10 cellular contexts compared by ENCODE assay signal in the genomic region with DNA sequence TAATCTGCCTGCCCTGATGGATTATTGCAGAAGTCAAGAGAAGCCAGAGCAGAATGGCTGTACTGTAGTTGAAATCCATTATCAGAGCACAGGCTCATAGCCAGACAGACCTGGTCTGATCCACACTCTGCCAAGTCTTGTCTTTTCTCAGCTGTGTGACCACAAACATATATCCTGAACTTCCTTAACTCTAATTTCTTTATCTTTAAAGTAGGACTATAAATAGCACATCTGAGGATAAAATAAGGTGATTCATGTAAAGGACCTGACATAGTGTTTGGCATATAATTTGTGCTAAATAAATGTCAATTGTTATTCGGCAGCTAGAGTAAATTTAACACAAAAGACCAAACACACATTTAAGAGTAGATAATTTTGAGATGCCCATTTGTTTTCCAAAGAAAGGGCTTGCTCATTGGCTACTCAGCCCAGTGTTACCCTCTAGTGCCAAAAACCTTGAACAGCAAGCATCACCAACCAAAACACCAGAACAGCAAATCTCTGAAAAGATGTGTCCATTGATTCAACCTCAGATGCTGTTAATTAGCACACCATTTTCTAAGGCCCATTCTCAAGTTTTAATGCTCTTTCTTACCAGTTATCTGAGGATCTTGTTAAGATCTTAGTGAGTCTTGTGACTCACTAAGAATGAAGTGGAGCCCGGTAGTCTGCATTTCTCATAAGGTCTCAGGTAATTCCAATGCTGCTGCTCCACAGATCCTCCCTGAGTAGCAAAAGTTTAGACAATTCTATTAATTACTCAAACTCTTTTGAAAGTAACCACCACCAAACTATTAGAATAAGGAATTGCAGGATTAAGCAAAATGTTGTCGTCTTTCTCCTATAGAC.
DNase-seq lines count a peak whose midpoint lies in the region; ATAC-seq and TF ChIP-seq lines count a peak whose summit lies in the region.
"Had no signal": no experiment of that assay in that cellular context is flagged by ENCODE, and none has a peak within 500 bp of the region (broad histone marks: within the 10 kb centered on the region; RNA-seq: fewer than 3 reads in every experiment).

No MANE protein-coding gene starts in this region.

- no peaks in the 10 kb centered on the region for H3K27me3 Mint-ChIP-seq in activated CD4-positive, alpha-beta memory T cell treated with anti-CD3 and anti-CD28 coated beads for 36 hours
- no peaks in the 10 kb centered on the region for H3K27me3 Mint-ChIP-seq in activated T-helper 17 cell treated with anti-CD3 and anti-CD28 coated beads, Interleukin-2, amount 50 U/mL, for 72 hours

- H3K4me1 Mint-ChIP-seq in activated CD4-positive, alpha-beta memory T cell treated with anti-CD3 and anti-CD28 coated beads for 36 hours (ENCODE audit: low read depth): no peaks in the 10 kb centered on the region
- no peaks in the 10 kb centered on the region for H3K4me1 Mint-ChIP-seq in activated T-helper 17 cell treated with anti-CD3 and anti-CD28 coated beads, Interleukin-2, amount 50 U/mL, for 72 hours
- H3K4me1 Mint-ChIP-seq: activated naive CD8-positive, alpha-beta T cell treated with anti-CD3 and anti-CD28 coated beads, Interleukin-2, amount 10 ng/mL, durations not matched to agents 7 days and 5 days had no signal

- no peaks in the 10 kb centered on the region for H3K9me3 Mint-ChIP-seq in activated CD4-positive, alpha-beta memory T cell treated with anti-CD3 and anti-CD28 coated beads for 36 hours
- H3K9me3 Mint-ChIP-seq in activated T-helper 17 cell treated with anti-CD3 and anti-CD28 coated beads, Interleukin-2, amount 50 U/mL, for 72 hours: peaks cover 6% of the 10 kb centered on the region
- H3K9me3 Mint-ChIP-seq: activated naive CD8-positive, alpha-beta T cell treated with anti-CD3 and anti-CD28 coated beads, Interleukin-2, amount 10 ng/mL, durations not matched to agents 7 days and 5 days had no signal

- intact Hi-C loops in HCT116 (cut with micrococcal nuclease) (loop anchor here (10.0 kb wide), 1 partner anchor 580 kb away; no protein-coding TSS in a partner anchor), adrenal gland (cut with DNase I) (no loop called here)
- intact Hi-C loops in activated CD4-positive, alpha-beta memory T cell treated with anti-CD3 and anti-CD28 coated beads for 36 hours (cut with micrococcal nuclease): no loop called here

- no TSS peak for BruUV-seq in HCT116 (replicated peaks; lab: Mats Ljungman, UMichigan)

- DNase-seq in Ammon's horn (ENCODE audit: low spot score) (peak; percentile 49), HCT116 (ENCODE audit: low read depth, low spot score) (peak; percentile 19), adrenal gland (no peak), inferior parietal cortex (ENCODE audit: extremely low spot score) (peak; percentile 29), GM19240 (ENCODE audit: insufficient read length, low spot score) (no peak)
- no peak for DNase-seq in activated CD4-positive, alpha-beta memory T cell treated with anti-CD3 and anti-CD28 coated beads for 36 hours
- no peak for DNase-seq in stimulated activated CD8-positive, alpha-beta memory T cell treated with anti-CD3 and anti-CD28 coated beads, Interleukin-4, amount 100 ng/mL, for 48 hours
- DNase-seq: activated naive CD8-positive, alpha-beta T cell treated with anti-CD3 and anti-CD28 coated beads, Interleukin-2, amount 10 ng/mL, durations not matched to agents 7 days and 5 days had no signal

- H3K4me2 ChIP-seq in HCT116 (ENCODE audit: low read length): no peak overlapping the region

- H3K9ac ChIP-seq in HCT116 (ENCODE audit: low read length): no peak overlapping the region

- H3K36me3 ChIP-seq in HCT116 (ENCODE audit: control insufficient read depth in 1 of 2, insufficient read depth in 2 of 2, low read length in 2 of 2): no peaks in the 10 kb centered on the region
- H3K36me3 ChIP-seq in adrenal gland (replicated peaks in 1 of 2): no peaks in the 10 kb centered on the region

- no peaks in the 10 kb centered on the region for H3K9me2 ChIP-seq in HCT116 (ENCODE audit: insufficient read depth)

- H3K27ac Mint-ChIP-seq in activated CD4-positive, alpha-beta memory T cell treated with anti-CD3 and anti-CD28 coated beads for 36 hours: no peak overlapping the region
- H3K27ac Mint-ChIP-seq in activated T-helper 17 cell treated with anti-CD3 and anti-CD28 coated beads, Interleukin-2, amount 50 U/mL, for 72 hours: no peak overlapping the region
- H3K27ac Mint-ChIP-seq: activated naive CD8-positive, alpha-beta T cell treated with anti-CD3 and anti-CD28 coated beads, Interleukin-2, amount 10 ng/mL, durations not matched to agents 7 days and 5 days had no signal

- CTCF ChIA-PET in HCT116 (lab: Charles Lee): no interaction called here
- CTCF ChIA-PET in activated CD4-positive, alpha-beta memory T cell treated with anti-CD3 and anti-CD28 coated beads for 36 hours (lab: Charles Lee): no interaction called here

- 71 to 86% (median 75%) methylated on average over 3 of the region's 3 CpGs for WGBS in adrenal gland, 4 donors

- RAD21 ChIA-PET in HCT116 (lab: Charles Lee; ENCODE audit: low non-redundant PET in 1 of 2, low total read pairs in 2 of 2, uncharacterized antibody in 2 of 2, unreplicated experiment in 2 of 2): no interaction called here

- TF ChIP-seq POLR2A in HCT116 (IDR thresholded peaks at IDR 0.05; ENCODE audit: borderline replicate concordance, extremely low read depth, insufficient read depth, insufficient read length): no peak
- TF ChIP-seq POLR2A in adrenal gland (IDR thresholded peaks at IDR 0.05): no peak

- H3K9me3 ChIP-seq in HCT116 (ENCODE audit: control insufficient read depth in 1 of 2, insufficient read depth in 1 of 2, low read depth in 1 of 2, low read length in 2 of 2): no peaks in the 10 kb centered on the region
- no peaks in the 10 kb centered on the region for H3K9me3 ChIP-seq in adrenal gland (replicated peaks in 1 of 3)

- POLR2A ChIA-PET in HCT116 (lab: Charles Lee): no interaction called here
- POLR2A ChIA-PET in activated CD4-positive, alpha-beta memory T cell treated with anti-CD3 and anti-CD28 coated beads for 36 hours (lab: Charles Lee): no interaction called here

- H4K20me1 ChIP-seq in HCT116 (ENCODE audit: insufficient read depth): no peaks in the 10 kb centered on the region

- TF ChIP-seq RAD21 in HCT116 (IDR thresholded peaks at IDR 0.05; ENCODE audit: low read depth): peak; percentile 67

- TF ChIP-seq CTCF in HCT116 (IDR thresholded peaks at IDR 0.05 in 2 of 3, conservative IDR thresholded peaks at IDR 0.05 in 1 of 3; ENCODE audit: borderline replicate concordance in 1 of 3, insufficient read depth in 1 of 3, low read depth in 2 of 3, low read length in 2 of 3): peak; percentile 36 to 58 (median 53); a peak in 5 of 6 replicates
- TF ChIP-seq CTCF in adrenal gland (IDR thresholded peaks at IDR 0.05): peak in 4 of 6 experiments; percentile 11 to 33 (median 26)

- ATAC-seq in HCT116: peak; percentile 78
- no peak for ATAC-seq in activated T-helper 17 cell treated with anti-CD3 and anti-CD28 coated beads, Interleukin-2, amount 50 U/mL, for 72 hours (replicated peaks)
- ATAC-seq: Panc1 had no signal

- H3K4me3 ChIP-seq in HCT116 (replicated peaks in 1 of 2; ENCODE audit: low read depth in 1 of 2, low read length in 2 of 2) (no peak overlapping the region), adrenal gland (no peak overlapping the region)

- no peaks in the 10 kb centered on the region for H3K79me2 ChIP-seq in HCT116 (ENCODE audit: insufficient read depth, low read length)

- no peaks in the 10 kb centered on the region for H3K36me3 Mint-ChIP-seq in activated CD4-positive, alpha-beta memory T cell treated with anti-CD3 and anti-CD28 coated beads for 36 hours
- no peaks in the 10 kb centered on the region for H3K36me3 Mint-ChIP-seq in activated T-helper 17 cell treated with anti-CD3 and anti-CD28 coated beads, Interleukin-2, amount 50 U/mL, for 72 hours (ENCODE audit: low read depth)
- H3K36me3 Mint-ChIP-seq: activated naive CD8-positive, alpha-beta T cell treated with anti-CD3 and anti-CD28 coated beads, Interleukin-2, amount 10 ng/mL, durations not matched to agents 7 days and 5 days had no signal

- H3K27ac ChIP-seq in HCT116 (ENCODE audit: low read depth, low read length) (no peak overlapping the region), adrenal gland (no peak overlapping the region)

- H3K4me3 Mint-ChIP-seq in activated CD4-positive, alpha-beta memory T cell treated with anti-CD3 and anti-CD28 coated beads for 36 hours: no peak overlapping the region
- no peak overlapping the region for H3K4me3 Mint-ChIP-seq in activated T-helper 17 cell treated with anti-CD3 and anti-CD28 coated beads, Interleukin-2, amount 50 U/mL, for 72 hours
- H3K4me3 Mint-ChIP-seq: activated naive CD8-positive, alpha-beta T cell treated with anti-CD3 and anti-CD28 coated beads, Interleukin-2, amount 10 ng/mL, durations not matched to agents 7 days and 5 days had no signal

- H3K27me3 ChIP-seq in HCT116 (ENCODE audit: insufficient read depth, low read length) (no peaks in the 10 kb centered on the region), adrenal gland (no peaks in the 10 kb centered on the region)

- H2AFZ ChIP-seq in HCT116 (ENCODE audit: low read depth, low read length, poor library complexity, severe bottlenecking): no peak overlapping the region

- H3K4me1 ChIP-seq in HCT116 (ENCODE audit: control insufficient read depth in 1 of 2, insufficient read depth in 2 of 2, low read length in 2 of 2) (peaks cover 0 to 4% of the 10 kb centered on the region in 2 experiments; a peak in 1 of 4 replicates), adrenal gland (replicated peaks in 1 of 2) (no peaks in the 10 kb centered on the region)

TF ChIP-seq in HCT116, 20 proteins besides CTCF, POLR2A, EP300 and RAD21 (continues in another document):
- TF ChIP-seq ATF3 (IDR thresholded peaks at IDR 0.05): no peak
- TF ChIP-seq ZFX (IDR thresholded peaks at IDR 0.05): no peak
- TF ChIP-seq EGR1 (IDR thresholded peaks at IDR 0.05; ENCODE audit: low read depth): no peak
- no peak for TF ChIP-seq SIN3A (IDR thresholded peaks at IDR 0.05; ENCODE audit: low read depth)
- no peak for TF ChIP-seq TCF7L2 (IDR thresholded peaks at IDR 0.05; ENCODE audit: borderline replicate concordance, extremely low read depth, insufficient read depth, insufficient read length)
- TF ChIP-seq YY1 (IDR thresholded peaks at IDR 0.05; ENCODE audit: extremely low read depth, insufficient replicate concordance, low read depth, low read length): no peak
- no peak for TF ChIP-seq SRF (IDR thresholded peaks at IDR 0.05; ENCODE audit: low read depth)
- TF ChIP-seq JUND (IDR thresholded peaks at IDR 0.05): no peak
- no peak for TF ChIP-seq SP1 (IDR thresholded peaks at IDR 0.05; ENCODE audit: low read depth)
- TF ChIP-seq EZH2phosphoT487 (IDR thresholded peaks at IDR 0.05; ENCODE audit: borderline replicate concordance): no peak
- no peak for TF ChIP-seq FOSL1 (IDR thresholded peaks at IDR 0.05; ENCODE audit: low read depth)
- TF ChIP-seq POLR2AphosphoS5 (IDR thresholded peaks at IDR 0.05; ENCODE audit: low read depth, low read length): no peak
- TF ChIP-seq ELF1 (IDR thresholded peaks at IDR 0.05; ENCODE audit: borderline replicate concordance, low read depth): no peak

Comparison
In these comparisons a context has a peak if more than half of its experiments do, and no peak if none do; other contexts are left out.
1. DNase-seq: peak in Ammon's horn (single experiment), HCT116 (single experiment) and inferior parietal cortex (single experiment); none in adrenal gland (0 of 7), activated CD4-positive, alpha-beta memory T cell treated with anti-CD3 and anti-CD28 coated beads for 36 hours (single experiment), GM19240 (single experiment) and stimulated activated CD8-positive, alpha-beta memory T cell treated with anti-CD3 and anti-CD28 coated beads, Interleukin-4, amount 100 ng/mL, for 48 hours (single experiment).